13 cellular contexts compared by ENCODE assay signal in the genomic region with DNA sequence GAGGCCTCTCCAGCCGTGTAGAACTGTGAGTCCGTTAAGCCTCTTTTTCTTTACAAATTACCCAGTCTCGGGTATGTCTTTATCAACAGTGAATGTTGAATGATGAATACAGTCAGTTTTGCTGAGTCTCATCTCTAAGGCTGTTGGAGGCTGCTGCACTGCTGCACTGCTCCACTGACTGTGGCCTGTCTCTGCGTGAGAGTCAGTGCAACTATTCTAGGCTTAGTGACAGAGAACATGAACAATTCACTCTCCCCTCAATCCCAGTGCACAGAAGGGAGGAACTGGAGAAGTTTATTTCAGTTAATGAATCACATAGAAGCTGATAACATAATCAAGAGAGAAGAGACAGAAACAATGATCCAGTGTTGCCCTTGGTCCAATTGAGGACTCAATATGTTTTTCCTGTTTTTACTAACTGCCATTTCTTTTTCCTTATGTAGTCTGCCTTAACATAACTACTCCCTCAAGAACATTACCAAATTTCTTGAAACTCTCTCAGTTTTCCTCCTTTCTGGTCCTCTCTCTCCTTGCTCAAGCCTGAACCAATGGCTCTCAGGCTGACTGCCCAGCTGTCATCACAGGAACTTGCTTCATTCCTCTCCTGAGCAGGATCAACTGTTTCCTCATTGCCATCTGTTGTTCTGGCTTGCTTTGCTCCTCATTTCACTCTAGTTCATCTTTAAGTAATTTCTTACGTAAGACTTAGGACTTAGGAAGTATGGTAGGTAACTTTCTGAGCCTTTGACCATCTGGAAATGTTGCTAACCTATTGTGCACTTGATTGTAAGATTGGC.
A peak's percentile ranks its signal among the peaks of the same experiment; 100 is the strongest.
DNase-seq lines count a peak whose midpoint lies in the region; ATAC-seq and TF ChIP-seq lines count a peak whose summit lies in the region.
"Had no signal": no experiment of that assay in that cellular context is flagged by ENCODE, and none has a peak within 500 bp of the region (broad histone marks: within the 10 kb centered on the region; RNA-seq: fewer than 3 reads in every experiment).

No MANE protein-coding gene starts in this region.

- intact Hi-C loops in lower lobe of right lung (cut with DNase I) (no loop called here), prostate gland (cut with DNase I) (no loop called here)

- no peak for TF ChIP-seq POLR2A in prostate gland (IDR thresholded peaks at IDR 0.05)

- DNase-seq in AG10803 (ENCODE audit: low read depth) (peak; percentile 53), NCI-H2171 (lab: John Stamatoyannopoulos, UW) (peak; percentile 48), cardiac fibroblast (ENCODE audit: low read depth in 2 of 2) (peak; percentile 77 to 85), lower lobe of right lung (no peak), prostate gland (ENCODE audit: low spot score) (no peak), H4 (ENCODE audit: low spot score) (no peak), mesenteric fat pad (ENCODE audit: low spot score) (no peak)
- DNase-seq: activated B cell treated with CpG ODN at 0.5 μM for 24 hours, NCI-H146, NCI-H774, thyroid gland had no signal

- ATAC-seq in lower lobe of right lung, result peak; percentile 39 to 46
- ATAC-seq in HG03432 (IDR thresholded peaks at IDR 0.05; ENCODE audit: unreplicated experiment), result no peak

- no peaks in the 10 kb centered on the region for H3K9me3 ChIP-seq in lower lobe of right lung
- no peaks in the 10 kb centered on the region for H3K9me3 ChIP-seq in prostate gland
- H3K9me3 ChIP-seq: thyroid gland had no signal

- WGBS in prostate gland, result 92% methylated on average over 5 of the region's 5 CpGs

- H3K36me3 ChIP-seq in lower lobe of right lung, result no peaks in the 10 kb centered on the region
- no peaks in the 10 kb centered on the region for H3K36me3 ChIP-seq in prostate gland
- H3K36me3 ChIP-seq: thyroid gland had no signal

- no peaks in the 10 kb centered on the region for H3K4me1 ChIP-seq in lower lobe of right lung
- H3K4me1 ChIP-seq in prostate gland (replicated peaks), result no peaks in the 10 kb centered on the region
- H3K4me1 ChIP-seq: thyroid gland had no signal

- H3K27ac ChIP-seq in lower lobe of right lung, result no peak overlapping the region
- no peak overlapping the region for H3K27ac ChIP-seq in prostate gland
- H3K27ac ChIP-seq: epithelial cell of prostate, thyroid gland had no signal

- no peak for TF ChIP-seq CTCF in AG10803 (conservative IDR thresholded peaks at IDR 0.05; ENCODE audit: low read length)
- no peak for TF ChIP-seq CTCF in cardiac fibroblast (IDR thresholded peaks at IDR 0.05; ENCODE audit: low read depth, low read length)
- no peak for TF ChIP-seq CTCF in lower lobe of right lung (IDR thresholded peaks at IDR 0.05)
- TF ChIP-seq CTCF in prostate gland (IDR thresholded peaks at IDR 0.05), result no peak

- no peaks in the 10 kb centered on the region for H3K27me3 ChIP-seq in lower lobe of right lung (ENCODE audit: low read depth)
- H3K27me3 ChIP-seq in prostate gland (replicated peaks; ENCODE audit: insufficient read depth), result no peaks in the 10 kb centered on the region
- H3K27me3 ChIP-seq: thyroid gland had no signal

- no peak overlapping the region for H3K4me3 ChIP-seq in AG10803 (ENCODE audit: low read length)
- no peak overlapping the region for H3K4me3 ChIP-seq in cardiac fibroblast (replicated peaks in 1 of 2; ENCODE audit: low read depth in 2 of 2, low read length in 2 of 2)
- H3K4me3 ChIP-seq in lower lobe of right lung, result no peak overlapping the region
- H3K4me3 ChIP-seq in prostate gland, result no peak overlapping the region
- H3K4me3 ChIP-seq: thyroid gland had no signal

Comparison
In these comparisons a context has a peak if more than half of its experiments do, and no peak if none do; other contexts are left out.
1. DNase-seq: peak in AG10803 (single experiment), NCI-H2171 (single experiment) and cardiac fibroblast (2 of 2); none in lower lobe of right lung (single experiment), prostate gland (single experiment), H4 (single experiment) and mesenteric fat pad (single experiment).